8 cellular contexts compared by ENCODE assay signal in genomic region chr4:152014280-152014679, GRCh38.
DNase-seq lines count a peak whose midpoint lies in the region; ATAC-seq and TF ChIP-seq lines count a peak whose summit lies in the region.

No MANE protein-coding gene starts in this region.

- H3K4me3 Mint-ChIP-seq in osteocyte (ENCODE audit: unreplicated experiment) = no peak overlapping the region

- peaks cover 10% of the 10 kb centered on the region for H3K9me3 Mint-ChIP-seq in osteocyte (ENCODE audit: unreplicated experiment)

- H3K27ac ChIP-seq in cingulate gyrus (ENCODE audit: low read depth, low read length) = peak overlapping the region; percentile 60

- ATAC-seq in GM18502 (IDR thresholded peaks at IDR 0.05; ENCODE audit: poor library complexity, unreplicated experiment) (peak; percentile 97), HG02588 (IDR thresholded peaks at IDR 0.05; ENCODE audit: unreplicated experiment) (peak; percentile 97)

- TF ChIP-seq CTCF in osteocyte (IDR thresholded peaks at IDR 0.05) = no peak

- H3K27me3 Mint-ChIP-seq in osteocyte (ENCODE audit: unreplicated experiment) = peaks cover 38% of the 10 kb centered on the region

- no peak overlapping the region for H3K27ac Mint-ChIP-seq in osteocyte (ENCODE audit: unreplicated experiment)

- DNase-seq in NOMO-1 (lab: John Stamatoyannopoulos, UW; ENCODE audit: unreplicated experiment in 2 of 2) = peak; percentile 68 to 71
- no peak for DNase-seq in osteocyte (ENCODE audit: extremely low spot score, unreplicated experiment)
- no peak for DNase-seq in SW480 (ENCODE audit: low spot score)
- no peak for DNase-seq in islet precursor cell
- no peak for DNase-seq in NCI-H2171 treated with DMSO at 0.1 percent for 48 hours (lab: John Stamatoyannopoulos, UW)

- no peaks in the 10 kb centered on the region for H3K36me3 Mint-ChIP-seq in osteocyte (ENCODE audit: unreplicated experiment)

- no peaks in the 10 kb centered on the region for H3K4me1 Mint-ChIP-seq in osteocyte (ENCODE audit: unreplicated experiment)

Comparison
In these comparisons a context has a peak if more than half of its experiments do, and no peak if none do; other contexts are left out.
1. DNase-seq: peak in NOMO-1 (2 of 2); none in osteocyte (single experiment), SW480 (single experiment), islet precursor cell (single experiment) and NCI-H2171 treated with DMSO at 0.1 percent for 48 hours (single experiment).